ENCODE assay signal across 27 cellular contexts in the genomic region with DNA sequence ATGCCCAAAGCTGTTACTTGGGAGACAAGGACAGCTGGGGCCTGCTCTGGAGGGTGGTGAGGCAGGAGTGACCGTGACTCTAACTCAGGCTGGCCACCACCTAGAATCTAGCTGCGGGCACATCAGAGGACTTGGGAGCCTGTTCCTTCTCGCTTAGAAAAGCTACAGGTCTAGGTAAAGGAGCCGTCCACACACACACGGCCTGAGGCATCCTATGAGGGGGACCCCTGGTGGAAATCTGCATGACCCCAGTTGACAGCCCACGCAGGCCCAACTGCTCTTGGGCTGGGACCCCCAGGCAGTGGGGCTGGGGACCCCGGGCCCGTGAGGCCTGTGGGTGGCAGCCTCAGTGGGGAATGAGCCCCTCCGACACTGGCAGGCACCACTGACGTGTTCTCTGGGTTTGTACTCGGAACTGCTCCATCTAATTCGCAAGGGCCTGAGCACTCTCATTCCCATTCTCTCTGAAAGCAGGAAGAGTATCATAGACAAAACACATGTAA.
"Had no signal": no experiment of that assay in that cellular context is flagged by ENCODE, and none has a peak within 500 bp of the region (broad histone marks: within the 10 kb centered on the region; RNA-seq: fewer than 3 reads in every experiment).

No MANE protein-coding gene starts in this region.

- H3K4me1 ChIP-seq: SJSA1 had no signal

- H3K9ac ChIP-seq: KMS-11 had no signal

- H3K27ac ChIP-seq: brain microvascular endothelial cell, cardiac muscle cell, KMS-11, SJSA1 had no signal

- H3K27me3 ChIP-seq: brain microvascular endothelial cell, cardiac muscle cell, SJSA1 had no signal

- H3K9me3 ChIP-seq: SJSA1 had no signal

- H3K4me3 ChIP-seq: cardiac muscle cell, SJSA1 had no signal

- H3K36me3 Mint-ChIP-seq: activated naive CD4-positive, alpha-beta T cell treated with anti-CD3 and anti-CD28 coated beads, Interleukin-2, amount 10 ng/mL, durations not matched to agents 7 days and 5 days had no signal

- H3K27me3 Mint-ChIP-seq: activated CD8-positive, alpha-beta T cell treated with anti-CD3 and anti-CD28 coated beads for 36 hours; activated naive CD4-positive, alpha-beta T cell treated with anti-CD3 and anti-CD28 coated beads, Interleukin-2, amount 10 ng/mL, durations not matched to agents 7 days and 5 days; activated naive CD8-positive, alpha-beta T cell treated with anti-CD3 and anti-CD28 coated beads for 36 hours had no signal

- ATAC-seq: activated CD4-positive, CD25-positive, alpha-beta regulatory T cell treated with anti-CD3 and anti-CD28 coated beads, Interleukin-2, amount 50 U/mL, for 24 hours; activated CD8-positive, alpha-beta T cell treated with anti-CD3 and anti-CD28 coated beads for 36 hours; activated T-cell treated with anti-CD3 and anti-CD28 coated beads, Interleukin-2, amount 50 U/mL, for 72 hours; Panc1; SK-N-SH treated with all-trans-retinoic acid at 6 μM for 48 hours had no signal

- H3K9me3 Mint-ChIP-seq: activated T-helper 2 cell treated with anti-CD3 and anti-CD28 coated beads, Interferon-gamma antibody, Interleukin-2, Interleukin-4, amounts not matched to agents 10 μg/mL and 5 μg/mL and 100 μg/mL, durations not matched to agents 14 hours and 24 hours and 36 hours; T-helper 1 cell treated with Interleukin-12 subunit alpha and Interleukin-12 subunit beta and Interleukin-4 antibody, amounts not matched to agents 30 μg/mL and 1 μg/mL, for 36 hours had no signal

- H3K4me1 Mint-ChIP-seq: activated naive CD4-positive, alpha-beta T cell treated with anti-CD3 and anti-CD28 coated beads, Interleukin-2, amount 10 ng/mL, durations not matched to agents 7 days and 5 days; activated naive CD8-positive, alpha-beta T cell treated with anti-CD3 and anti-CD28 coated beads for 36 hours had no signal

- H3K4me2 ChIP-seq: KMS-11 had no signal

- DNase-seq: activated CD4-positive, alpha-beta T cell treated with anti-CD3 and anti-CD28 coated beads for 4 hours; activated CD8-positive, alpha-beta memory T cell treated with anti-CD3 and anti-CD28 coated beads, Interleukin-2, amount 50 U/mL, for 4 hours; activated CD8-positive, alpha-beta T cell treated with anti-CD3 and anti-CD28 coated beads for 36 hours; activated gamma-delta T cell treated with Interleukin-2 at 50 U/mL for 16 hours; activated naive CD4-positive, alpha-beta T cell treated with anti-CD3 and anti-CD28 coated beads, Interleukin-2, amount 10 ng/mL, durations not matched to agents 7 days and 5 days; activated naive CD8-positive, alpha-beta T cell treated with anti-CD3 and anti-CD28 coated beads for 36 hours; activated T-cell treated with anti-CD3 and anti-CD28 coated beads, Interleukin-2, amount 50 U/mL, for 72 hours; brain microvascular endothelial cell; NCI-H1092; NCI-H1417; NCI-H1694; NCI-H2029; NCI-H345; NCI-H510A; NCI-H526 treated with DMSO at 0.1 percent for 48 hours; NCI-H82; RPMI8226; SHP77; SW 1271 had no signal

- H3K4me3 Mint-ChIP-seq: activated CD8-positive, alpha-beta T cell treated with anti-CD3 and anti-CD28 coated beads for 36 hours; activated naive CD4-positive, alpha-beta T cell treated with anti-CD3 and anti-CD28 coated beads, Interleukin-2, amount 10 ng/mL, durations not matched to agents 7 days and 5 days; activated naive CD8-positive, alpha-beta T cell treated with anti-CD3 and anti-CD28 coated beads for 36 hours; activated T-cell treated with anti-CD3 and anti-CD28 coated beads, Interleukin-2, amount 50 U/mL, for 72 hours; T-helper 1 cell treated with Interleukin-12 subunit alpha and Interleukin-12 subunit beta and Interleukin-4 antibody, amounts not matched to agents 30 μg/mL and 1 μg/mL, for 36 hours had no signal

- H3K27ac Mint-ChIP-seq: activated CD8-positive, alpha-beta T cell treated with anti-CD3 and anti-CD28 coated beads for 36 hours; activated naive CD4-positive, alpha-beta T cell treated with anti-CD3 and anti-CD28 coated beads, Interleukin-2, amount 10 ng/mL, durations not matched to agents 7 days and 5 days; activated naive CD8-positive, alpha-beta T cell treated with anti-CD3 and anti-CD28 coated beads for 36 hours; activated T-cell treated with anti-CD3 and anti-CD28 coated beads, Interleukin-2, amount 50 U/mL, for 72 hours; activated T-helper 2 cell treated with anti-CD3 and anti-CD28 coated beads, Interferon-gamma antibody, Interleukin-2, Interleukin-4, amounts not matched to agents 10 μg/mL and 5 μg/mL and 100 μg/mL, durations not matched to agents 14 hours and 24 hours and 36 hours; T-helper 1 cell treated with Interleukin-12 subunit alpha and Interleukin-12 subunit beta and Interleukin-4 antibody, amounts not matched to agents 30 μg/mL and 1 μg/mL, for 36 hours had no signal

- H3K36me3 ChIP-seq: brain microvascular endothelial cell, cardiac muscle cell, SJSA1 had no signal
